In the genomic region with DNA sequence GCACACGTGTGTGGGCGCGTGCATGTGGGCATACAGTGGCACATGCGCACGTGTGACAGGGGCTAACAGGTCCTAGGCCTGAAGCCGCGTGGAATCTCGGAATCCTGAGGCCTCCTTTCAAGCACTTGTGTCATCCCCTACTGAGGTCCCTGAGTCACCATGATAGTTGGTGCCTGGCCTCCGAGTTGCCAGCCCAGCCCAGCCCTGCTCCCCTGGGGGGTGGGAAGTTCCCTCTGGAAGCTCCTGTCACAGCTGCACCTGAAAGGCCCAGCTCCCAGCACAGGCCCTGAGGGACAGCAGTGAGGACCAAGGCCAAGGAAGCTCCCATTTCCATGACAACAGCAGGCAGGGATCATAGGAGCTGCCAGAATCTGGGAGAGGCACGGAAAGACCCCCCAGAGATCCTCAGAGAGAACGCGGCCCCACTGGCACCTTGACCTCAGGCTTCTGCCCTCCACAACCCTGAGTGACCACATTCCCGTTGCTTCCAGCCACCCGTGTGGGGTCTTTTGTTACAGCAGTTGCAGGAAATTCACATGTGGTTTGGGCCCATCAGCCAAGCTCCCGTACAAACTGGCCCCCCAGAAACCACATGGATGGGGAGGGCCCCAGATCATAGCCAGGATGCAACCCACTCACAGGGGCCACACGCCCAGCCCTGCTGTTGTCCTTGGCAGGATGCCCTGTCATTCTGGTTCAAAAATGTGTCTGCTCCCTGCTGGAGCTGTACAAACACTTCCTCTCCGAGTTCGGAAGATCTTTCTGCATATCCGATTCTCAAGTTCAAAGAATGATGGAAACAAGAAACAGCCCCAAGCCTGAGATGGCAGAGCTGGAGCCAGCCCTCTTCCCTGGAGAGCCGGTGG, we compare ENCODE assay signal across 2 cellular contexts.
TF ChIP-seq lines count a peak whose summit lies in the region.

No MANE protein-coding gene starts in this region.

TF ChIP-seq in liver, 16 proteins besides CTCF, POLR2A, EP300 and RAD21:
- TF ChIP-seq EGR1 (IDR thresholded peaks at IDR 0.05; ENCODE audit: low read depth in 2 of 2) (no peak), NR2F2 (IDR thresholded peaks at IDR 0.05) (peak; percentile 32)
TF ChIP-seq in liver: peak in this region for 1.

TF ChIP-seq in HepG2, 621 proteins besides CTCF, POLR2A, EP300 and RAD21:
- TF ChIP-seq, protein P1, sequence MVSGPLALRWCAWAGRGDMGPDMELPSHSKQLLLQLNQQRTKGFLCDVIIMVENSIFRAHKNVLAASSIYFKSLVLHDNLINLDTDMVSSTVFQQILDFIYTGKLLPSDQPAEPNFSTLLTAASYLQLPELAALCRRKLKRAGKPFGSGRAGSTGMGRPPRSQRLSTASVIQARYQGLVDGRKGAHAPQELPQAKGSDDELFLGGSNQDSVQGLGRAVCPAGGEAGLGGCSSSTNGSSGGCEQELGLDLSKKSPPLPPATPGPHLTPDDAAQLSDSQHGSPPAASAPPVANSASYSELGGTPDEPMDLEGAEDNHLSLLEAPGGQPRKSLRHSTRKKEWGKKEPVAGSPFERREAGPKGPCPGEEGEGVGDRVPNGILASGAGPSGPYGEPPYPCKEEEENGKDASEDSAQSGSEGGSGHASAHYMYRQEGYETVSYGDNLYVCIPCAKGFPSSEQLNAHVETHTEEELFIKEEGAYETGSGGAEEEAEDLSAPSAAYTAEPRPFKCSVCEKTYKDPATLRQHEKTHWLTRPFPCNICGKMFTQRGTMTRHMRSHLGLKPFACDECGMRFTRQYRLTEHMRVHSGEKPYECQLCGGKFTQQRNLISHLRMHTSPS (CRISPR knock-in tag; IDR thresholded peaks at IDR 0.05; ENCODE audit: low read depth), result no peak
- TF ChIP-seq, protein P2, sequence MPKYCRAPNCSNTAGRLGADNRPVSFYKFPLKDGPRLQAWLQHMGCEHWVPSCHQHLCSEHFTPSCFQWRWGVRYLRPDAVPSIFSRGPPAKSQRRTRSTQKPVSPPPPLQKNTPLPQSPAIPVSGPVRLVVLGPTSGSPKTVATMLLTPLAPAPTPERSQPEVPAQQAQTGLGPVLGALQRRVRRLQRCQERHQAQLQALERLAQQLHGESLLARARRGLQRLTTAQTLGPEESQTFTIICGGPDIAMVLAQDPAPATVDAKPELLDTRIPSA (CRISPR knock-in tag; IDR thresholded peaks at IDR 0.05; ENCODE audit: borderline replicate concordance), result no peak
- TF ChIP-seq, protein P3, sequence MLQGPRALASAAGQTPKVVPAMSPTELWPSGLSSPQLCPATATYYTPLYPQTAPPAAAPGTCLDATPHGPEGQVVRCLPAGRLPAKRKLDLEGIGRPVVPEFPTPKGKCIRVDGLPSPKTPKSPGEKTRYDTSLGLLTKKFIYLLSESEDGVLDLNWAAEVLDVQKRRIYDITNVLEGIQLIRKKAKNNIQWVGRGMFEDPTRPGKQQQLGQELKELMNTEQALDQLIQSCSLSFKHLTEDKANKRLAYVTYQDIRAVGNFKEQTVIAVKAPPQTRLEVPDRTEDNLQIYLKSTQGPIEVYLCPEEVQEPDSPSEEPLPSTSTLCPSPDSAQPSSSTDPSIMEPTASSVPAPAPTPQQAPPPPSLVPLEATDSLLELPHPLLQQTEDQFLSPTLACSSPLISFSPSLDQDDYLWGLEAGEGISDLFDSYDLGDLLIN (CRISPR knock-in tag; IDR thresholded peaks at IDR 0.05; ENCODE audit: borderline replicate concordance), result no peak
- no peak for TF ChIP-seq PRMT3 (CRISPR knock-in tag; IDR thresholded peaks at IDR 0.05; ENCODE audit: borderline replicate concordance, low read depth)
- TF ChIP-seq NFIC (IDR thresholded peaks at IDR 0.05; ENCODE audit: low read length), result no peak
